In genomic region chr1:177945943-177946650, GRCh38 we compare ENCODE assay signal across 8 cellular contexts. TPM values are rescaled to one million over a fixed set of nuclear protein-coding genes. Genes with fewer than 3 reads are reported as not detected.
A peak's percentile ranks its signal among the peaks of the same experiment; 100 is the strongest.
DNase-seq lines count a peak whose midpoint lies in the region; ATAC-seq and TF ChIP-seq lines count a peak whose summit lies in the region.

No MANE protein-coding gene starts in this region.

- CTCF ChIA-PET in HEK293T (lab: Yijun Ruan, JAX), result interaction anchor here (0.7 to 1.4 kb wide), 2 partner anchors 13 to 241 kb away, joined by 3 to 4 read pairs; no protein-coding TSS in a partner anchor

- no peak for ATAC-seq in GM18517 (IDR thresholded peaks at IDR 0.05; ENCODE audit: unreplicated experiment)

- peak; percentile 34 for DNase-seq in 8988T
- DNase-seq in GDM1 (lab: John Stamatoyannopoulos, UW), result peak; percentile 42
- DNase-seq in HEK293T (ENCODE audit: extremely low spot score), result peak; percentile 76
- peak; percentile 56 for DNase-seq in NCI-H1092 treated with DMSO at 0.1 percent for 48 hours (lab: John Stamatoyannopoulos, UW)
- DNase-seq in SW480 (ENCODE audit: low spot score), result peak; percentile 42
- DNase-seq in epidermal melanocyte (ENCODE audit: insufficient read length, low spot score), result peak; percentile 42
- DNase-seq in myocyte (ENCODE audit: low read depth), result peak; percentile 82

- POLR2A ChIA-PET in HEK293T (lab: Yijun Ruan, JAX), result no interaction called here

TF ChIP-seq in HEK293T, 16 proteins besides CTCF, POLR2A, EP300 and RAD21:
- TF ChIP-seq ZNF384 (IDR thresholded peaks at IDR 0.05) (peak; percentile 51; the same call in 1 of the 2 replicates), ELF4 (IDR thresholded peaks at IDR 0.05) (no peak)

RNA-seq across cellular contexts. Expression of gene SEC16B, which starts 23.8 kb away (rescaled TPM):
- 1.8 and 3.3 TPM in 2 replicates for total RNA-seq in myocyte
- polyA plus RNA-seq in myocyte (2012), result 5.5 TPM
